ENCODE assay signal across 30 cellular contexts in genomic region chr15:47682661-47683060, GRCh38.
"Had no signal": no experiment of that assay in that cellular context is flagged by ENCODE, and none has a peak within 500 bp of the region (broad histone marks: within the 10 kb centered on the region; RNA-seq: fewer than 3 reads in every experiment).

No MANE protein-coding gene starts in this region.

- H3K4me3 ChIP-seq: adrenal gland, ascending aorta, body of pancreas, breast epithelium, cardiac muscle cell had no signal

- H3K36me3 ChIP-seq: adrenal gland, ascending aorta, brain microvascular endothelial cell, breast epithelium, cardiac muscle cell had no signal

- H3K9me3 ChIP-seq: adrenal gland, ascending aorta, body of pancreas, breast epithelium had no signal

- DNase-seq: activated effector memory CD4-positive, alpha-beta T cell treated with anti-CD3 and anti-CD28 coated beads, Interleukin-2, amount 50 U/mL, for 16 hours; activated effector memory CD4-positive, alpha-beta T cell treated with Interleukin-2 at 50 U/mL for 16 hours; activated gamma-delta T cell; activated gamma-delta T cell treated with Interleukin-2 at 50 U/mL for 16 hours; activated naive CD4-positive, alpha-beta T cell; activated naive CD4-positive, alpha-beta T cell treated with anti-CD3 and anti-CD28 coated beads for 36 hours; activated naive CD4-positive, alpha-beta T cell treated with anti-CD3 and anti-CD28 coated beads, Interleukin-2, amount 10 ng/mL, durations not matched to agents 7 days and 5 days; activated naive CD4-positive, alpha-beta T cell treated with anti-CD3 and anti-CD28 coated beads, Interleukin-2, amount 50 U/mL, for 16 hours; activated naive CD4-positive, alpha-beta T cell treated with Interleukin-2 at 50 U/mL for 16 hours; activated naive CD8-positive, alpha-beta T cell treated with anti-CD3 and anti-CD28 coated beads for 36 hours; activated naive CD8-positive, alpha-beta T cell treated with anti-CD3 and anti-CD28 coated beads, Interleukin-2, amount 10 ng/mL, durations not matched to agents 7 days and 5 days; activated naive CD8-positive, alpha-beta T cell treated with anti-CD3 and anti-CD28 coated beads, Interleukin-2, amount 50 U/mL, for 24 hours; activated T-cell treated with anti-CD3 and anti-CD28 coated beads, Interleukin-2, amount 50 U/mL, for 1 hour; activated T-cell treated with anti-CD3 and anti-CD28 coated beads, Interleukin-2, amount 50 U/mL, for 24 hours; activated T-cell treated with anti-CD3 and anti-CD28 coated beads, Interleukin-2, amount 50 U/mL, for 4 hours; activated T-cell treated with anti-CD3 and anti-CD28 coated beads, Interleukin-2, amount 50 U/mL, for 48 hours; activated T-cell treated with anti-CD3 and anti-CD28 coated beads, Interleukin-2, amount 50 U/mL, for 72 hours; adrenal gland; amniotic stem cell; amygdala; anterior cingulate cortex; aorta; body of pancreas; brain microvascular endothelial cell; caudate nucleus; central memory CD4-positive, alpha-beta T cell; cerebellar nuclear complex had no signal

- H3K4me1 ChIP-seq: adrenal gland, ascending aorta, body of pancreas, breast epithelium had no signal

- H3K27ac ChIP-seq: adrenal gland, ascending aorta, body of pancreas, brain microvascular endothelial cell, breast epithelium, cardiac muscle cell had no signal

- H3K27me3 ChIP-seq: adrenal gland, ascending aorta, body of pancreas, brain microvascular endothelial cell, breast epithelium, cardiac muscle cell had no signal
